24 cellular contexts compared by ENCODE assay signal in genomic region chr6:110902091-110902490, GRCh38. TPM values are rescaled to one million over a fixed set of nuclear protein-coding genes. Genes with fewer than 3 reads are reported as not detected.
DNase-seq lines count a peak whose midpoint lies in the region; ATAC-seq and TF ChIP-seq lines count a peak whose summit lies in the region.
"Had no signal": no experiment of that assay in that cellular context is flagged by ENCODE, and none has a peak within 500 bp of the region (broad histone marks: within the 10 kb centered on the region; RNA-seq: fewer than 3 reads in every experiment).

No MANE protein-coding gene starts in this region.

- TF ChIP-seq CTCF in GM23338 (conservative IDR thresholded peaks at IDR 0.05; ENCODE audit: low read depth in 2 of 2) (no peak), WTC11 (IDR thresholded peaks at IDR 0.05) (no peak), WERI-Rb-1 (IDR thresholded peaks at IDR 0.05; ENCODE audit: low read depth, low read length) (no peak), coronary artery (IDR thresholded peaks at IDR 0.05) (no peak)

- H3K36me3 Mint-ChIP-seq in activated naive CD8-positive, alpha-beta T cell treated with anti-CD3 and anti-CD28 coated beads, Interleukin-2, amount 10 ng/mL, durations not matched to agents 7 days and 5 days: peaks cover 41% of the 10 kb centered on the region
- peaks cover 36% of the 10 kb centered on the region for H3K36me3 Mint-ChIP-seq in activated naive CD8-positive, alpha-beta T cell treated with anti-CD3 and anti-CD28 coated beads, Interleukin-2, amount 50 U/mL, for 24 hours (ENCODE audit: low read depth)
- peaks cover 38% of the 10 kb centered on the region for H3K36me3 Mint-ChIP-seq in GM23338 (ENCODE audit: low read depth)
- peaks cover 43% of the 10 kb centered on the region for H3K36me3 Mint-ChIP-seq in WTC11

- H3K4me1 ChIP-seq in GM23338 (ENCODE audit: insufficient read depth): no peaks in the 10 kb centered on the region
- no peaks in the 10 kb centered on the region for H3K4me1 ChIP-seq in trophoblast cell (ENCODE audit: control insufficient read depth in 1 of 2, insufficient read depth in 2 of 2, low read length in 2 of 2)

- no peaks in the 10 kb centered on the region for H3K9me2 ChIP-seq in GM23338 (ENCODE audit: insufficient read depth)

- no peak overlapping the region for H3K18ac ChIP-seq in trophoblast cell (ENCODE audit: low read length)

- H3K4ac ChIP-seq in trophoblast cell (ENCODE audit: low read depth, low read length): no peak overlapping the region

- H3K9me3 Mint-ChIP-seq in activated naive CD8-positive, alpha-beta T cell treated with anti-CD3 and anti-CD28 coated beads, Interleukin-2, amount 10 ng/mL, durations not matched to agents 7 days and 5 days: peaks cover 26% of the 10 kb centered on the region
- H3K9me3 Mint-ChIP-seq in activated naive CD8-positive, alpha-beta T cell treated with anti-CD3 and anti-CD28 coated beads, Interleukin-2, amount 50 U/mL, for 24 hours: peaks cover 22% of the 10 kb centered on the region
- H3K9me3 Mint-ChIP-seq in GM23338 (peaks cover 38% of the 10 kb centered on the region), WTC11 (peaks cover 38% of the 10 kb centered on the region)

- no peak overlapping the region for H3K4me2 ChIP-seq in GM23338
- H3K4me2 ChIP-seq in trophoblast cell (ENCODE audit: low read length): no peak overlapping the region
- H3K4me2 ChIP-seq: PC-9 had no signal

- H3K79me2 ChIP-seq in GM23338 (replicated peaks; ENCODE audit: insufficient read depth) (no peaks in the 10 kb centered on the region), trophoblast cell (ENCODE audit: control insufficient read depth, insufficient read depth, low read length, poor library complexity) (no peaks in the 10 kb centered on the region)

- H3K4me3 Mint-ChIP-seq in activated naive CD8-positive, alpha-beta T cell treated with anti-CD3 and anti-CD28 coated beads, Interleukin-2, amount 10 ng/mL, durations not matched to agents 7 days and 5 days: no peak overlapping the region
- H3K4me3 Mint-ChIP-seq in activated naive CD8-positive, alpha-beta T cell treated with anti-CD3 and anti-CD28 coated beads, Interleukin-2, amount 50 U/mL, for 24 hours: no peak overlapping the region
- H3K4me3 Mint-ChIP-seq in GM23338 (no peak overlapping the region), WTC11 (no peak overlapping the region)
- H3K4me3 Mint-ChIP-seq: T-cell had no signal

- peaks cover 10% of the 10 kb centered on the region for H3F3A ChIP-seq in GM23338 (replicated peaks; ENCODE audit: low read depth)

- H3K27me3 ChIP-seq in GM23338 (ENCODE audit: insufficient read depth) (no peaks in the 10 kb centered on the region), trophoblast cell (ENCODE audit: insufficient read depth, low read length) (no peaks in the 10 kb centered on the region), WERI-Rb-1 (ENCODE audit: insufficient read depth, low read depth, severe bottlenecking) (no peaks in the 10 kb centered on the region)

- no peak overlapping the region for H2BK12ac ChIP-seq in trophoblast cell (ENCODE audit: low read length)

- no peak overlapping the region for H4K91ac ChIP-seq in trophoblast cell (ENCODE audit: low read depth, low read length)

- no peak overlapping the region for H2AFZ ChIP-seq in GM23338
- H2AFZ ChIP-seq in trophoblast cell (ENCODE audit: insufficient read depth, low read length, poor library complexity): no peak overlapping the region
- H2AFZ ChIP-seq: PC-9 had no signal

- no peaks in the 10 kb centered on the region; the same call in 1 of the 2 replicates for H4K20me1 ChIP-seq in GM23338 (replicated peaks; ENCODE audit: insufficient read depth)

- H3K79me1 ChIP-seq in trophoblast cell (ENCODE audit: low read length): no peaks in the 10 kb centered on the region

- H3K9me3 ChIP-seq in trophoblast cell (ENCODE audit: insufficient read depth, low read depth, low read length) (peaks cover 7% of the 10 kb centered on the region), WERI-Rb-1 (ENCODE audit: severe bottlenecking) (peaks cover 10% of the 10 kb centered on the region)

- H3K4me3 ChIP-seq in GM23338 (no peak overlapping the region), trophoblast cell (ENCODE audit: low read depth, low read length) (no peak overlapping the region), WERI-Rb-1 (ENCODE audit: low read depth, low read length) (no peak overlapping the region), coronary artery (no peak overlapping the region)
- H3K4me3 ChIP-seq: PC-9 had no signal

- no peak overlapping the region for H2AK5ac ChIP-seq in trophoblast cell (ENCODE audit: low read length)

- peak overlapping the region; percentile 21 for H3K27ac Mint-ChIP-seq in activated naive CD8-positive, alpha-beta T cell treated with anti-CD3 and anti-CD28 coated beads, Interleukin-2, amount 10 ng/mL, durations not matched to agents 7 days and 5 days
- H3K27ac Mint-ChIP-seq in activated naive CD8-positive, alpha-beta T cell treated with anti-CD3 and anti-CD28 coated beads, Interleukin-2, amount 50 U/mL, for 24 hours: no peak overlapping the region
- no peak overlapping the region for H3K27ac Mint-ChIP-seq in GM23338
- no peak overlapping the region for H3K27ac Mint-ChIP-seq in WTC11
- H3K27ac Mint-ChIP-seq: IgD-negative memory B cell, T-cell had no signal

- H3K27me3 Mint-ChIP-seq in activated naive CD8-positive, alpha-beta T cell treated with anti-CD3 and anti-CD28 coated beads, Interleukin-2, amount 10 ng/mL, durations not matched to agents 7 days and 5 days: peaks cover 3% of the 10 kb centered on the region
- H3K27me3 Mint-ChIP-seq in activated naive CD8-positive, alpha-beta T cell treated with anti-CD3 and anti-CD28 coated beads, Interleukin-2, amount 50 U/mL, for 24 hours: no peaks in the 10 kb centered on the region
- peaks cover 7% of the 10 kb centered on the region for H3K27me3 Mint-ChIP-seq in GM23338 (ENCODE audit: insufficient read depth, low read depth, poor library complexity)
- H3K27me3 Mint-ChIP-seq in WTC11 (ENCODE audit: low read depth): peaks cover 15% of the 10 kb centered on the region
- H3K27me3 Mint-ChIP-seq: IgD-negative memory B cell had no signal

- POLR2A ChIA-PET in activated naive CD8-positive, alpha-beta T cell treated with anti-CD3 and anti-CD28 coated beads, Interleukin-2, amount 10 ng/mL, durations not matched to agents 7 days and 5 days (lab: Charles Lee): interaction anchor here (1.2 kb wide), 1 partner anchor 23 kb away, joined by 3 read pairs; no protein-coding TSS in a partner anchor
- POLR2A ChIA-PET in WTC11 (lab: Charles Lee): interaction anchor here (0.6 to 1.0 kb wide), 3 partner anchors 16 to 381 kb away, joined by 3 to 5 read pairs (median 3); no protein-coding TSS in a partner anchor

- H3K36me3 ChIP-seq in GM23338 (ENCODE audit: insufficient read depth) (peaks cover 1% of the 10 kb centered on the region; the same call in 1 of the 2 replicates), trophoblast cell (ENCODE audit: control insufficient read depth in 1 of 2, insufficient read depth in 2 of 2, low read length in 2 of 2) (peaks cover 10 to 11% of the 10 kb centered on the region in 2 experiments), WERI-Rb-1 (peaks cover 4% of the 10 kb centered on the region)

- H3K14ac ChIP-seq in trophoblast cell (ENCODE audit: low read length): no peak overlapping the region

- H3K27ac ChIP-seq in GM23338 (ENCODE audit: low read depth) (peak overlapping the region; percentile 63; the same call in 1 of the 2 replicates), trophoblast cell (ENCODE audit: low read depth, low read length) (no peak overlapping the region), WERI-Rb-1 (no peak overlapping the region), coronary artery (no peak overlapping the region)
- H3K27ac ChIP-seq: PC-9, RWPE1 had no signal

- peaks cover 2% of the 10 kb centered on the region for H3K4me1 Mint-ChIP-seq in activated naive CD8-positive, alpha-beta T cell treated with anti-CD3 and anti-CD28 coated beads, Interleukin-2, amount 10 ng/mL, durations not matched to agents 7 days and 5 days
- H3K4me1 Mint-ChIP-seq in activated naive CD8-positive, alpha-beta T cell treated with anti-CD3 and anti-CD28 coated beads, Interleukin-2, amount 50 U/mL, for 24 hours: peaks cover 7% of the 10 kb centered on the region
- H3K4me1 Mint-ChIP-seq in GM23338 (no peaks in the 10 kb centered on the region), WTC11 (no peaks in the 10 kb centered on the region)
- H3K4me1 Mint-ChIP-seq: CD8-positive, alpha-beta memory T cell had no signal

- no peak for DNase-seq in activated naive CD8-positive, alpha-beta T cell treated with anti-CD3 and anti-CD28 coated beads, Interleukin-2, amount 10 ng/mL, durations not matched to agents 7 days and 5 days
- no peak for DNase-seq in activated naive CD8-positive, alpha-beta T cell treated with anti-CD3 and anti-CD28 coated beads, Interleukin-2, amount 50 U/mL, for 24 hours
- DNase-seq in GM23338 (ENCODE audit: low spot score): no peak
- DNase-seq in WTC11 (ENCODE audit: low spot score): no peak
- peak; percentile 41 to 59 for DNase-seq in trophoblast cell
- no peak for DNase-seq in NOMO-1 treated with dmso at 0.1 percent for 144 hours (lab: John Stamatoyannopoulos, UW; ENCODE audit: unreplicated experiment)
- DNase-seq in WERI-Rb-1: no peak
- no peak for DNase-seq in coronary artery (ENCODE audit: low spot score)
- DNase-seq: AML-193; C1 segment of cervical spinal cord; Calu3; CD8-positive, alpha-beta memory T cell; GOT3; Karpas-422; NCI-H1694 treated with DMSO at 0.1 percent for 48 hours; NCI-H2081 treated with DMSO at 0.1 percent for 48 hours; NCI-H2171 treated with DMSO at 0.1 percent for 48 hours; NCI-H526; PC-9; SIG-M5; T-cell had no signal

- no peak for ATAC-seq in activated naive CD8-positive, alpha-beta T cell treated with anti-CD3 and anti-CD28 coated beads, Interleukin-2, amount 10 ng/mL, durations not matched to agents 7 days and 5 days (ENCODE audit: low read depth)
- ATAC-seq in activated naive CD8-positive, alpha-beta T cell treated with anti-CD3 and anti-CD28 coated beads, Interleukin-2, amount 50 U/mL, for 24 hours: no peak
- ATAC-seq in GM23338: peak; percentile 14; the same call in 1 of the 3 replicates
- ATAC-seq in WTC11: peak; percentile 8
- ATAC-seq: HCT116, T-cell had no signal

- no peak overlapping the region for H2BK5ac ChIP-seq in trophoblast cell (ENCODE audit: low read depth, low read length, poor library complexity)

- H4K8ac ChIP-seq in trophoblast cell (ENCODE audit: low read depth, low read length): no peak overlapping the region

- H2BK120ac ChIP-seq in trophoblast cell (ENCODE audit: insufficient read depth, low read length, poor library complexity): no peak overlapping the region

- H4K12ac ChIP-seq in trophoblast cell (ENCODE audit: low read depth, low read length): no peak overlapping the region

- no peak overlapping the region for H3K23ac ChIP-seq in trophoblast cell (ENCODE audit: low read length)

- H3K9ac ChIP-seq in trophoblast cell (ENCODE audit: low read length): no peak overlapping the region

- CTCF ChIA-PET in WTC11 (lab: Charles Lee): no interaction called here

- no CpG with 5 or more reads among the region's 8 CpGs for WGBS in trophoblast cell (ENCODE audit: extremely low coverage, insufficient coverage, insufficient read length)

RNA-seq across cellular contexts. Expression of gene AMD1, which starts 27.5 kb away (rescaled TPM):
- 10 to 100 TPM; 60.0 to 61.2 TPM for total RNA-seq in activated naive CD8-positive, alpha-beta T cell treated with anti-CD3 and anti-CD28 coated beads, Interleukin-2, amount 10 ng/mL, durations not matched to agents 7 days and 5 days
- total RNA-seq in GM23338 (2014; rRNA removed; shearing (Covaris generic)): 243 and 296 TPM in 2 replicates
- polyA plus RNA-seq in GM23338 (2016; fragmentation: Nextera tagmentation; extraction: Ambion mirVana): 127 and 136 TPM in 2 replicates
- 90.2 to 122 TPM (median 90.7 TPM) in 3 replicates for total RNA-seq in WTC11 (2021)
- 164 and 176 TPM in 2 replicates for polyA plus RNA-seq in trophoblast cell (2013)

RNA-seq across cellular contexts. Expression of gene GTF3C6, which starts 56.4 kb away (rescaled TPM):
- 10 to 100 TPM; 60.9 to 65.4 TPM for total RNA-seq in activated naive CD8-positive, alpha-beta T cell treated with anti-CD3 and anti-CD28 coated beads, Interleukin-2, amount 10 ng/mL, durations not matched to agents 7 days and 5 days
- total RNA-seq in GM23338 (2014; rRNA removed; shearing (Covaris generic)): 41.2 and 44.9 TPM in 2 replicates
- 221 and 245 TPM in 2 replicates for polyA plus RNA-seq in GM23338 (2016; fragmentation: Nextera tagmentation; extraction: Ambion mirVana)
- 65.5 to 69.0 TPM (median 67.0 TPM) in 3 replicates for total RNA-seq in WTC11 (2021)
- 70.0 and 71.7 TPM in 2 replicates for polyA plus RNA-seq in trophoblast cell (2013)

Comparison
In these comparisons a context has a peak if more than half of its experiments do, and no peak if none do; other contexts are left out.
1. ATAC-seq: peak in GM23338 (single experiment) and WTC11 (single experiment); none in activated naive CD8-positive, alpha-beta T cell treated with anti-CD3 and anti-CD28 coated beads, Interleukin-2, amount 10 ng/mL, durations not matched to agents 7 days and 5 days (single experiment) and activated naive CD8-positive, alpha-beta T cell treated with anti-CD3 and anti-CD28 coated beads, Interleukin-2, amount 50 U/mL, for 24 hours (single experiment).
2. DNase-seq: peak in trophoblast cell (2 of 2); none in activated naive CD8-positive, alpha-beta T cell treated with anti-CD3 and anti-CD28 coated beads, Interleukin-2, amount 10 ng/mL, durations not matched to agents 7 days and 5 days (single experiment), activated naive CD8-positive, alpha-beta T cell treated with anti-CD3 and anti-CD28 coated beads, Interleukin-2, amount 50 U/mL, for 24 hours (single experiment), GM23338 (single experiment), WTC11 (single experiment), NOMO-1 treated with dmso at 0.1 percent for 144 hours (single experiment), WERI-Rb-1 (single experiment) and coronary artery (single experiment).